10 cellular contexts compared by ENCODE assay signal in the genomic region with DNA sequence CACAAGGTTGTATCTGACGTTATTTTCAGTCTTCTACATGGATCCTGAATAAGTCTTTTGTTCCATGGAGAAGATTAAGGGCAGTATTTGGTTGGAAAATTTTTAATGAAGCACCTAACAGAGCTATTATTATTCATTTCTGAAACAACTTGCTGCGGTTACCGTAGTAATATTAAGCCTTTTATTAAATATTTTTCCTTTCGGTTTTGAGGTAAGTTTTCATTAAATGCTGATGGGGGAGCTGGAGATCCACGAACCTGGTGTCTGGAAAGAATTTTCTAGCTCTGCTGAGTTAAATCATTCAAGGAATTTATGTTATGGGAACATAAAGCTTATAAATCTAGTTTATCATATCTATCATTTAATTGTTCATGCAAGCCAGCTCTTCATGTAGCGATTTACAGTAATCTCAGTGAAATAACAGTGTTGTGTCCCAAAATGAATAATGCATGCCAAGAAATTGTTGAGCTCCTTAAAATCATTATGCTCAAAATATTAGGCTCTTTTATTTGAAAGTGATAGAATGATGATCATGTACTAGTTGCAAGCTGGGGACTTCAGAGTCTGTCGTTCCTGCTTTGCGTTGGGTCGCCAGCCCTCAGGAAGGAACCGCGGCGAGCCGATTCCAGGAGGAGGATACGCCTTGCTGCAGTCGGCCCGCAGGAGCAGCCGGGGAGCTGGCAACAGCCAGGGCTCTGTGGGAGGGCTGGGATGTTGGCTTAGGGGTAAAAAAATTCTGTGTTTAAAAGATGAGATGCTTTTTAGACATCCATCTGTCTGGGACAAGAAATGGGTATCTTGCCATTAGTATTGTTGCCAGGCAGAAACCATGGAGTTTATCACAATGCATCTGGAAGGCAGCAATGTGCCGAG.
DNase-seq lines count a peak whose midpoint lies in the region; ATAC-seq and TF ChIP-seq lines count a peak whose summit lies in the region.
"Had no signal": no experiment of that assay in that cellular context is flagged by ENCODE, and none has a peak within 500 bp of the region (broad histone marks: within the 10 kb centered on the region; RNA-seq: fewer than 3 reads in every experiment).

No MANE protein-coding gene starts in this region.

- no peaks in the 10 kb centered on the region for H3K9me3 Mint-ChIP-seq in natural killer cell
- H3K9me3 Mint-ChIP-seq in natural killer cell treated with Interleukin-12 subunit alpha and Interleukin-12 subunit beta and Interleukin-15 and Interleukin-18, amount 100 ng/mL, for 72 hours = no peaks in the 10 kb centered on the region
- no peaks in the 10 kb centered on the region for H3K9me3 Mint-ChIP-seq in naive thymus-derived CD8-positive, alpha-beta T cell
- H3K9me3 Mint-ChIP-seq: CD4-positive, CD25-positive, alpha-beta regulatory T cell had no signal

- intact Hi-C loops in natural killer cell (cut with micrococcal nuclease) = no loop called here

- no peak for DNase-seq in natural killer cell
- no peak for DNase-seq in natural killer cell treated with Interleukin-12 subunit alpha and Interleukin-12 subunit beta and Interleukin-15 and Interleukin-18, amount 100 ng/mL, for 72 hours (ENCODE audit: low spot score)
- DNase-seq in epithelial cell of proximal tubule (ENCODE audit: low read depth) = no peak
- no peak for DNase-seq in effector memory CD4-positive, alpha-beta T cell
- no peak for DNase-seq in DMS 273 treated with DMSO at 0.1 percent for 48 hours (lab: John Stamatoyannopoulos, UW)
- DNase-seq in SW 1271 (lab: John Stamatoyannopoulos, UW) = no peak
- DNase-seq in naive thymus-derived CD8-positive, alpha-beta T cell = no peak
- DNase-seq: Karpas-422 had no signal

- H3K27me3 Mint-ChIP-seq in natural killer cell (ENCODE audit: low read depth in 2 of 2) = no peaks in the 10 kb centered on the region
- no peaks in the 10 kb centered on the region for H3K27me3 Mint-ChIP-seq in natural killer cell treated with Interleukin-12 subunit alpha and Interleukin-12 subunit beta and Interleukin-15 and Interleukin-18, amount 100 ng/mL, for 72 hours
- no peaks in the 10 kb centered on the region for H3K27me3 Mint-ChIP-seq in naive thymus-derived CD8-positive, alpha-beta T cell
- H3K27me3 Mint-ChIP-seq: CD4-positive, CD25-positive, alpha-beta regulatory T cell had no signal

- peaks cover 0 to 12% of the 10 kb centered on the region in 2 donors for H3K4me1 ChIP-seq in muscle layer of duodenum (ENCODE audit: control insufficient read depth in 1 of 2, insufficient read depth in 2 of 2, low read length in 2 of 2)
- H3K4me1 ChIP-seq in effector memory CD4-positive, alpha-beta T cell (ENCODE audit: control insufficient read depth, insufficient read depth, low read length, poor library complexity, severe bottlenecking) = no peaks in the 10 kb centered on the region

- no peak for ATAC-seq in natural killer cell
- no peak for ATAC-seq in natural killer cell treated with Interleukin-12 subunit alpha and Interleukin-12 subunit beta and Interleukin-15 and Interleukin-18, amount 100 ng/mL, for 72 hours
- ATAC-seq in naive thymus-derived CD8-positive, alpha-beta T cell = no peak

- H3K4me3 ChIP-seq in epithelial cell of proximal tubule (ENCODE audit: low read depth, low read length) (no peak overlapping the region), muscle layer of duodenum (ENCODE audit: low read depth in 1 of 2, low read length in 2 of 2) (peak overlapping the region; percentile 45 to 49)
- H3K4me3 ChIP-seq in effector memory CD4-positive, alpha-beta T cell (ENCODE audit: insufficient read depth, low read depth, low read length, poor library complexity, severe bottlenecking) = no peak overlapping the region

- H3K27ac ChIP-seq in muscle layer of duodenum (ENCODE audit: low read length) = no peak overlapping the region
- H3K27ac ChIP-seq in effector memory CD4-positive, alpha-beta T cell (ENCODE audit: insufficient read depth, low read length, poor library complexity, severe bottlenecking) = no peak overlapping the region

- peak overlapping the region; percentile 26 to 27 for H3K27ac Mint-ChIP-seq in natural killer cell
- no peak overlapping the region for H3K27ac Mint-ChIP-seq in natural killer cell treated with Interleukin-12 subunit alpha and Interleukin-12 subunit beta and Interleukin-15 and Interleukin-18, amount 100 ng/mL, for 72 hours
- no peak overlapping the region for H3K27ac Mint-ChIP-seq in naive thymus-derived CD8-positive, alpha-beta T cell

- no peaks in the 10 kb centered on the region for H3K27me3 ChIP-seq in muscle layer of duodenum (ENCODE audit: low read depth, low read length)
- no peaks in the 10 kb centered on the region for H3K27me3 ChIP-seq in effector memory CD4-positive, alpha-beta T cell (replicated peaks; ENCODE audit: control insufficient read depth, insufficient read depth, low read length, poor library complexity, severe bottlenecking)

- peaks cover 8% of the 10 kb centered on the region for H3K36me3 Mint-ChIP-seq in natural killer cell
- H3K36me3 Mint-ChIP-seq in natural killer cell treated with Interleukin-12 subunit alpha and Interleukin-12 subunit beta and Interleukin-15 and Interleukin-18, amount 100 ng/mL, for 72 hours = peaks cover 5% of the 10 kb centered on the region
- peaks cover 0 to 44% (median 15%) of the 10 kb centered on the region in 3 donors for H3K36me3 Mint-ChIP-seq in naive thymus-derived CD8-positive, alpha-beta T cell

- no peaks in the 10 kb centered on the region for H3K9me3 ChIP-seq in muscle layer of duodenum (ENCODE audit: control insufficient read depth in 1 of 2, low read length in 2 of 2)
- H3K9me3 ChIP-seq in effector memory CD4-positive, alpha-beta T cell (ENCODE audit: control insufficient read depth, low read length) = no peaks in the 10 kb centered on the region

- no peaks in the 10 kb centered on the region for H3K36me3 ChIP-seq in muscle layer of duodenum (ENCODE audit: control insufficient read depth in 1 of 2, insufficient read depth in 2 of 2, low read length in 2 of 2)
- no peaks in the 10 kb centered on the region for H3K36me3 ChIP-seq in effector memory CD4-positive, alpha-beta T cell (ENCODE audit: control insufficient read depth, insufficient read depth, low read length)

- H3K4me3 Mint-ChIP-seq in natural killer cell = no peak overlapping the region
- H3K4me3 Mint-ChIP-seq in natural killer cell treated with Interleukin-12 subunit alpha and Interleukin-12 subunit beta and Interleukin-15 and Interleukin-18, amount 100 ng/mL, for 72 hours = no peak overlapping the region
- no peak overlapping the region for H3K4me3 Mint-ChIP-seq in naive thymus-derived CD8-positive, alpha-beta T cell
- H3K4me3 Mint-ChIP-seq: CD4-positive, CD25-positive, alpha-beta regulatory T cell had no signal

- POLR2A ChIA-PET in naive thymus-derived CD8-positive, alpha-beta T cell (lab: Charles Lee) = no interaction called here

- peaks cover 61 to 73% of the 10 kb centered on the region in 2 donors for H3K4me1 Mint-ChIP-seq in natural killer cell
- H3K4me1 Mint-ChIP-seq in natural killer cell treated with Interleukin-12 subunit alpha and Interleukin-12 subunit beta and Interleukin-15 and Interleukin-18, amount 100 ng/mL, for 72 hours (ENCODE audit: low read depth in 2 of 2) = peaks cover 25 to 48% of the 10 kb centered on the region in 2 donors
- peaks cover 43 to 79% (median 61%) of the 10 kb centered on the region in 4 donors for H3K4me1 Mint-ChIP-seq in naive thymus-derived CD8-positive, alpha-beta T cell

- TF ChIP-seq CTCF in natural killer cell (IDR thresholded peaks at IDR 0.05) (no peak), epithelial cell of proximal tubule (conservative IDR thresholded peaks at IDR 0.05; ENCODE audit: low read depth, low read length) (peak; percentile 40)

Comparison
In these comparisons a context has a peak if more than half of its experiments do, and no peak if none do; other contexts are left out.
1. H3K27ac Mint-ChIP-seq: peak in natural killer cell (2 of 2); none in natural killer cell treated with Interleukin-12 subunit alpha and Interleukin-12 subunit beta and Interleukin-15 and Interleukin-18, amount 100 ng/mL, for 72 hours (0 of 2) and naive thymus-derived CD8-positive, alpha-beta T cell (0 of 10).
2. H3K4me3 ChIP-seq: peak in muscle layer of duodenum (2 of 2); none in epithelial cell of proximal tubule (single experiment) and effector memory CD4-positive, alpha-beta T cell (single experiment).